ENCODE assay signal across 7 cellular contexts in the genomic region with DNA sequence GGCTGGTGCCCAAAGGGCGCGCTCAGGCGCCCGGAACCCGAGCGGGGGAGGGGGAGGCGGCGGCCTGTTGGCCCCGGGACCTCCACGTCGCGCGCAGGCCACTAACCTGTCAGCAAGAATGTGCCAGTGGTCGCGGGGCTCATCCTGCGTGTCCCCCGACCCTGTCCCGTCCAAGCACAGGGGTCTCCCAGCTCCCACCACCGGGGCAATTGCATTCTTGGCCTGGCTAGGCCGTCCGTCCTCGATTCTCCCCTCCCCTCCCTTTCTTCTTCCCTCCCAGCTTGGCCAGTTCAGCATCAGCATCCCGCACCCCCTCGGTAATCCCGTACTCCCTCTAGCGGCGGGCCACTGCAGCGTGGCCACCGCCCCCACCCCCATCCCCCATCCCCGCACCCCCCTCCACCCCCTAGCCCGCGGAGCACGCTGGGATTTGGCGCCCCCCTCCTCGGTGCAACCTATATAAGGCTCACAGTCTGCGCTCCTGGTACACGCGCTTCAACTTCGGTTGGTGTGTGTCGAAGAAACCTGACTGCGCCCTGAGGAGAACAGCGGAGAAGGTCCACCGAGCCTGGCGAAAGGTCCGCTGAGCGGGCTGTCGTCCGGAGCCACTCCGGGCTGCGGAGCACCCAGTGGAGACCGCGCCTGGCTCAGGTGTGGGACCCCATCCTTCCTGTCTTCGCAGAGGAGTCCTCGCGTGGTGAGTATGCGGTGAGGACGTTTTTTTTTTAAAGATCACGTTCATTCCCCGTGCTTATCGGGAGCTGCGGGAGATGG. TPM values are rescaled to one million over a fixed set of nuclear protein-coding genes. Genes with fewer than 3 reads are reported as not detected.
DNase-seq lines count a peak whose midpoint lies in the region; ATAC-seq and TF ChIP-seq lines count a peak whose summit lies in the region.

A gene with protein sequence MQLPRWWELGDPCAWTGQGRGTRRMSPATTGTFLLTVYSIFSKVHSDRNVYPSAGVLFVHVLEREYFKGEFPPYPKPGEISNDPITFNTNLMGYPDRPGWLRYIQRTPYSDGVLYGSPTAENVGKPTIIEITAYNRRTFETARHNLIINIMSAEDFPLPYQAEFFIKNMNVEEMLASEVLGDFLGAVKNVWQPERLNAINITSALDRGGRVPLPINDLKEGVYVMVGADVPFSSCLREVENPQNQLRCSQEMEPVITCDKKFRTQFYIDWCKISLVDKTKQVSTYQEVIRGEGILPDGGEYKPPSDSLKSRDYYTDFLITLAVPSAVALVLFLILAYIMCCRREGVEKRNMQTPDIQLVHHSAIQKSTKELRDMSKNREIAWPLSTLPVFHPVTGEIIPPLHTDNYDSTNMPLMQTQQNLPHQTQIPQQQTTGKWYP (minus strand): TSS at position 250 of the 774 bp plus-strand sequence. CDS start 35 bp downstream, at position 215.

- in situ Hi-C loops in SK-MEL-5 (cut with HindIII; ENCODE audit: low pct_unique_long_range_greater_than_20kb, low sequenced_read_pairs) = no loop called here
- in situ Hi-C loops in astrocyte of the spinal cord (cut with HindIII; ENCODE audit: low sequenced_read_pairs) = no loop called here

- peak; percentile 83 for DNase-seq in SK-MEL-5 (ENCODE audit: low read depth, low spot score)
- peak; percentile 78 for DNase-seq in astrocyte of the spinal cord (ENCODE audit: low read depth, low spot score)
- peak; percentile 50 for DNase-seq in hepatic stellate cell (ENCODE audit: low spot score)
- DNase-seq in prostate gland (ENCODE audit: low spot score) = peak; percentile 67
- DNase-seq in GF-D8 (lab: John Stamatoyannopoulos, UW) = no peak

- WGBS in prostate gland = 20% methylated on average over 61 of the region's 61 CpGs

- peak; percentile 15 for ATAC-seq in GM18498 (IDR thresholded peaks at IDR 0.05; ENCODE audit: unreplicated experiment)

- no peaks in the 10 kb centered on the region for H3K4me1 ChIP-seq in prostate gland (replicated peaks)

- peak within 1 kb of the TSS; percentile 69 for H3K4me3 ChIP-seq in astrocyte of the spinal cord (ENCODE audit: low read depth, low read length)
- H3K4me3 ChIP-seq in prostate gland = peak within 1 kb of the TSS; percentile 43 to 58

- H3K27ac ChIP-seq in prostate gland = peak within 1 kb of the TSS; percentile 67 to 68

- no peaks in the 10 kb centered on the region for H3K9me3 ChIP-seq in prostate gland

- TF ChIP-seq POLR2A in prostate gland (IDR thresholded peaks at IDR 0.05) = no peak

- intact Hi-C loops in prostate gland (cut with DNase I) = loop anchor here (5.0 to 10.0 kb wide), 4 partner anchors 149 to 359 kb away; a partner anchor contains a TSS

- no peaks in the 10 kb centered on the region for H3K36me3 ChIP-seq in prostate gland

- peak; percentile 51 for TF ChIP-seq CTCF in LNCAP (IDR thresholded peaks at IDR 0.05)
- TF ChIP-seq CTCF in astrocyte of the spinal cord (IDR thresholded peaks at IDR 0.05; ENCODE audit: low read depth, low read length) = peak; percentile 65
- peak; percentile 34 to 85 (median 50) for TF ChIP-seq CTCF in prostate gland (IDR thresholded peaks at IDR 0.05)

- no peaks in the 10 kb centered on the region for H3K27me3 ChIP-seq in prostate gland (replicated peaks; ENCODE audit: insufficient read depth)

RNA-seq across cellular contexts. Expression of the gene that starts here (rescaled TPM):
- 69.9 and 76.4 TPM in 2 replicates for total RNA-seq in SK-MEL-5 (2014; rRNA removed; shearing (Covaris generic))
- polyA plus RNA-seq in SK-MEL-5 (2015; cell fraction: cytosol; rRNA removed) = 60.4 and 68.5 TPM in 2 replicates
- polyA plus RNA-seq in SK-MEL-5 (2015; cell fraction: nucleus; rRNA removed) = 50.5 and 54.8 TPM in 2 replicates
- total RNA-seq in prostate gland = 100 to 1,000 TPM in 1 of 2 donors, 10 to 100 TPM in 1; 34.9 to 113 TPM
